1 cellular context compared by ENCODE assay signal in the genomic region with DNA sequence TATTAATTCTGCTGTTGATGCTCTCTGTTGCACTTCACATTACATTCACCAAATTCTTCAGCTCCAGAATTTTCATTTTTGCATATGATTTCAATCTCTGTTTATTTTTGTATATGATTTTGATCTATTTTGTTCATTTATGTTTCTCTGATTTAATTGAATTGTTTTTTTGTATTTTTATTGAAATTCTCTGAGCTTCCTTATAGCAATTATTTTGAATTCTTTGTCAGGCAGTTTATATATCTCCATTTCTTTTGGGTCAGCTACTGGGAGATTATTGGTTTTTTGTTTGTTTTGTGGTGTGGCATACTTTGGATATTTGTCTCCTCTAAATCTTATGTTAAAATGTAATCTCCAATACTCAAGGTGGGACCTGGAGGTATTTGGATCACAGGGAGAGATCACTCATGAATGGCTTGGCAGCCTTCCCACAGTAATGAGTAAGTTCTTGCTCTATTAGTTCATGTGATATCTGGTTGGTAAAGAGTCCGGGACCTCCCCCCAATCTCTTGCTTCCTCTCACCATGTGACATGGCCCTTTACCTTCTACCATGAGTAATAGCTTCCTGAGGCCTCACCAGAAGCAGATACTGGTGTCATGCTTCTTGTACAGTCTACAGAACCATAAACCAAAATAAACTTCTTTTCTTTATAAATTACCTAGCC.
TF ChIP-seq lines count a peak whose summit lies in the region.

No MANE protein-coding gene starts in this region.

TF ChIP-seq in GM12878, 131 proteins besides CTCF, POLR2A, EP300 and RAD21:
- TF ChIP-seq CBX5 (IDR thresholded peaks at IDR 0.05; ENCODE audit: low read depth) (0 out of 2 replicates have a peak, but pooled peaks have one; percentile 43), ZNF24 (IDR thresholded peaks at IDR 0.05) (no peak), RELA (IDR thresholded peaks at IDR 0.05; ENCODE audit: borderline replicate concordance, partially characterized antibody) (no peak)
- TF ChIP-seq, protein P1, sequence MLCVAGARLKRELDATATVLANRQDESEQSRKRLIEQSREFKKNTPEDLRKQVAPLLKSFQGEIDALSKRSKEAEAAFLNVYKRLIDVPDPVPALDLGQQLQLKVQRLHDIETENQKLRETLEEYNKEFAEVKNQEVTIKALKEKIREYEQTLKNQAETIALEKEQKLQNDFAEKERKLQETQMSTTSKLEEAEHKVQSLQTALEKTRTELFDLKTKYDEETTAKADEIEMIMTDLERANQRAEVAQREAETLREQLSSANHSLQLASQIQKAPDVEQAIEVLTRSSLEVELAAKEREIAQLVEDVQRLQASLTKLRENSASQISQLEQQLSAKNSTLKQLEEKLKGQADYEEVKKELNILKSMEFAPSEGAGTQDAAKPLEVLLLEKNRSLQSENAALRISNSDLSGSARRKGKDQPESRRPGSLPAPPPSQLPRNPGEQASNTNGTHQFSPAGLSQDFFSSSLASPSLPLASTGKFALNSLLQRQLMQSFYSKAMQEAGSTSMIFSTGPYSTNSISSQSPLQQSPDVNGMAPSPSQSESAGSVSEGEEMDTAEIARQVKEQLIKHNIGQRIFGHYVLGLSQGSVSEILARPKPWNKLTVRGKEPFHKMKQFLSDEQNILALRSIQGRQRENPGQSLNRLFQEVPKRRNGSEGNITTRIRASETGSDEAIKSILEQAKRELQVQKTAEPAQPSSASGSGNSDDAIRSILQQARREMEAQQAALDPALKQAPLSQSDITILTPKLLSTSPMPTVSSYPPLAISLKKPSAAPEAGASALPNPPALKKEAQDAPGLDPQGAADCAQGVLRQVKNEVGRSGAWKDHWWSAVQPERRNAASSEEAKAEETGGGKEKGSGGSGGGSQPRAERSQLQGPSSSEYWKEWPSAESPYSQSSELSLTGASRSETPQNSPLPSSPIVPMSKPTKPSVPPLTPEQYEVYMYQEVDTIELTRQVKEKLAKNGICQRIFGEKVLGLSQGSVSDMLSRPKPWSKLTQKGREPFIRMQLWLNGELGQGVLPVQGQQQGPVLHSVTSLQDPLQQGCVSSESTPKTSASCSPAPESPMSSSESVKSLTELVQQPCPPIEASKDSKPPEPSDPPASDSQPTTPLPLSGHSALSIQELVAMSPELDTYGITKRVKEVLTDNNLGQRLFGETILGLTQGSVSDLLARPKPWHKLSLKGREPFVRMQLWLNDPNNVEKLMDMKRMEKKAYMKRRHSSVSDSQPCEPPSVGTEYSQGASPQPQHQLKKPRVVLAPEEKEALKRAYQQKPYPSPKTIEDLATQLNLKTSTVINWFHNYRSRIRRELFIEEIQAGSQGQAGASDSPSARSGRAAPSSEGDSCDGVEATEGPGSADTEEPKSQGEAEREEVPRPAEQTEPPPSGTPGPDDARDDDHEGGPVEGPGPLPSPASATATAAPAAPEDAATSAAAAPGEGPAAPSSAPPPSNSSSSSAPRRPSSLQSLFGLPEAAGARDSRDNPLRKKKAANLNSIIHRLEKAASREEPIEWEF (IDR thresholded peaks at IDR 0.05; ENCODE audit: insufficient replicate concordance, low read depth, low read length), result no peak
